ENCODE assay signal across 1 cellular context in the genomic region with DNA sequence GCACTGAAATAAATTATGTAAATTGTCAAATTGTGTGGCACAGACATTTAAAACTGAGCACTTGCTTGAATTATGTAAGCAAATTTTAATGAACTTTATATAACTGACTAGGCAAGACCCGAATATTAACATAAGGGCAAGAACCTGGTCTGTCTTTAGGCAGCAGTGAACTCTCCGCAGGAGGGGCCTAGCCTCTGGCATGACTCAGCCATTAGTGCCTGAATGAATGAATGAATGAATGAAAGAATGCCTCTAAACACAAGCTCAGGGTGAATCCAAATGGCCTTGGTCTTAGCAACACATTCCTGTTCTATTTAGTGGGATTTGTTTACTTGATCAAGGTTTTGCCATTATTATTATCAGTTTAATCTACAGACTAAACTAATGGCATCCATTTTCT.
TF ChIP-seq lines count a peak whose summit lies in the region.

No MANE protein-coding gene starts in this region.

TF ChIP-seq in WTC11, 78 proteins besides CTCF, POLR2A, EP300 and RAD21 (continued from another document):
- TF ChIP-seq, protein P1, sequence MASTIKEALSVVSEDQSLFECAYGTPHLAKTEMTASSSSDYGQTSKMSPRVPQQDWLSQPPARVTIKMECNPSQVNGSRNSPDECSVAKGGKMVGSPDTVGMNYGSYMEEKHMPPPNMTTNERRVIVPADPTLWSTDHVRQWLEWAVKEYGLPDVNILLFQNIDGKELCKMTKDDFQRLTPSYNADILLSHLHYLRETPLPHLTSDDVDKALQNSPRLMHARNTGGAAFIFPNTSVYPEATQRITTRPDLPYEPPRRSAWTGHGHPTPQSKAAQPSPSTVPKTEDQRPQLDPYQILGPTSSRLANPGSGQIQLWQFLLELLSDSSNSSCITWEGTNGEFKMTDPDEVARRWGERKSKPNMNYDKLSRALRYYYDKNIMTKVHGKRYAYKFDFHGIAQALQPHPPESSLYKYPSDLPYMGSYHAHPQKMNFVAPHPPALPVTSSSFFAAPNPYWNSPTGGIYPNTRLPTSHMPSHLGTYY (CRISPR knock-in tag; IDR thresholded peaks at IDR 0.05): no peak
- TF ChIP-seq KAT7 (CRISPR knock-in tag; IDR thresholded peaks at IDR 0.05; ENCODE audit: borderline replicate concordance): no peak
- TF ChIP-seq, protein P2, sequence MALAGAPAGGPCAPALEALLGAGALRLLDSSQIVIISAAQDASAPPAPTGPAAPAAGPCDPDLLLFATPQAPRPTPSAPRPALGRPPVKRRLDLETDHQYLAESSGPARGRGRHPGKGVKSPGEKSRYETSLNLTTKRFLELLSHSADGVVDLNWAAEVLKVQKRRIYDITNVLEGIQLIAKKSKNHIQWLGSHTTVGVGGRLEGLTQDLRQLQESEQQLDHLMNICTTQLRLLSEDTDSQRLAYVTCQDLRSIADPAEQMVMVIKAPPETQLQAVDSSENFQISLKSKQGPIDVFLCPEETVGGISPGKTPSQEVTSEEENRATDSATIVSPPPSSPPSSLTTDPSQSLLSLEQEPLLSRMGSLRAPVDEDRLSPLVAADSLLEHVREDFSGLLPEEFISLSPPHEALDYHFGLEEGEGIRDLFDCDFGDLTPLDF (CRISPR knock-in tag; IDR thresholded peaks at IDR 0.05): no peak
- TF ChIP-seq ZSCAN18 (CRISPR knock-in tag; IDR thresholded peaks at IDR 0.05): no peak
- TF ChIP-seq NR1H2 (CRISPR knock-in tag; IDR thresholded peaks at IDR 0.05): no peak
- TF ChIP-seq USF1 (CRISPR knock-in tag; IDR thresholded peaks at IDR 0.05): no peak
